9 cellular contexts compared by ENCODE assay signal in the genomic region with DNA sequence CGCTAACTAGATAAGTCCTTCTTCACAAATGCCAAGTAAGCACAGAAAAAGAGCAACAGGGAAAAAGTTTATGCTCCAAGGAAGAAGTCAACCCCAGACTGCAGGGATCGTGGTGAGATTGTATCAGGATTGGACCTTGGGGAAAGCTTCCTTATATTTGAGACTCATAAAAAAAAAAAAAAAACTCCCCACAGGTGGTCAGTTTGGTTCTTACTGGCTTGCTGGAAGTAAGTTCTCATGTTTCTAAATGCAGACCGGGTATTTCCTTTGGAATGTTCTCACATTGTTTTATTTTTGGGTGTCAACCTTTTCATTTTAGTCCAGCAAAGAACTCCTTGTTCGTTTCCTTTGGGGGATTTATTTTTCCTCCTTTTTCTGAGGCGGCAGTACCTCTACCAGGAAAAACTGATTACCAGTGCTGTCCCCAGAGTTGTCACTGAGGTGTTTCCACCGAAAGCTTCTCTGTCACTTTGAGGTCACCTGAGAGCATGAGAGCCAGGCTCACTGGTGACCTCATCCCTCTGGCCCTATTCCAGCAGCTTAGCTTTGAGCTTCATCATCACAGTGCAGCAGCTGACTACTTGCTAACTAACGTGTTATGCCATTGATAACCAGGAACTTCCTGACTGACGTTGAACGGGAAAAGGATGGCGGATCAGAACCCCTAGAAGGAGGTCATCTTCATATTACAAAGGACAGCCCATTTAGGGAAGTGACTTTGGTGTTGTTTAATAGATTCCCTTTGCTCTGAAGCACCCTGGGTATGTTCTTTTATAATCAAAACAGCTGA. TPM values are rescaled to one million over a fixed set of nuclear protein-coding genes. Genes with fewer than 3 reads are reported as not detected.
DNase-seq lines count a peak whose midpoint lies in the region; ATAC-seq and TF ChIP-seq lines count a peak whose summit lies in the region.
"Had no signal": no experiment of that assay in that cellular context is flagged by ENCODE, and none has a peak within 500 bp of the region (broad histone marks: within the 10 kb centered on the region; RNA-seq: fewer than 3 reads in every experiment).

No MANE protein-coding gene starts in this region.

- H3K27me3 Mint-ChIP-seq in activated naive CD8-positive, alpha-beta T cell treated with anti-CD3 and anti-CD28 coated beads, Interleukin-2, amount 50 U/mL, for 24 hours: peaks cover 13% of the 10 kb centered on the region
- peaks cover 21% of the 10 kb centered on the region for H3K27me3 Mint-ChIP-seq in activated naive CD8-positive, alpha-beta T cell treated with anti-CD3 and anti-CD28 coated beads for 36 hours
- H3K27me3 Mint-ChIP-seq in activated CD4-positive, alpha-beta memory T cell treated with anti-CD3 and anti-CD28 coated beads for 36 hours: peaks cover 11% of the 10 kb centered on the region

- H3K27me3 ChIP-seq in breast epithelium (no peaks in the 10 kb centered on the region), lung (ENCODE audit: control insufficient read depth, insufficient read depth) (no peaks in the 10 kb centered on the region)

- no peak overlapping the region for H3K4me3 Mint-ChIP-seq in activated naive CD8-positive, alpha-beta T cell treated with anti-CD3 and anti-CD28 coated beads, Interleukin-2, amount 50 U/mL, for 24 hours
- no peak overlapping the region for H3K4me3 Mint-ChIP-seq in activated naive CD8-positive, alpha-beta T cell treated with anti-CD3 and anti-CD28 coated beads for 36 hours
- H3K4me3 Mint-ChIP-seq in activated CD4-positive, alpha-beta memory T cell treated with anti-CD3 and anti-CD28 coated beads for 36 hours: no peak overlapping the region

- CTCF ChIA-PET in activated CD4-positive, alpha-beta memory T cell treated with anti-CD3 and anti-CD28 coated beads for 36 hours (lab: Charles Lee): no interaction called here

- peak overlapping the region; percentile 3 to 73 for H3K27ac ChIP-seq in breast epithelium
- H3K27ac ChIP-seq in lung (ENCODE audit: low read depth in 1 of 2, low read length in 1 of 2): peak overlapping the region; percentile 26 to 70

- TF ChIP-seq POLR2A in breast epithelium (IDR thresholded peaks at IDR 0.05): no peak

- POLR2A ChIA-PET in activated CD4-positive, alpha-beta memory T cell treated with anti-CD3 and anti-CD28 coated beads for 36 hours (lab: Charles Lee): no interaction called here

- peak; percentile 51 for ATAC-seq in activated naive CD8-positive, alpha-beta T cell treated with anti-CD3 and anti-CD28 coated beads, Interleukin-2, amount 50 U/mL, for 24 hours
- ATAC-seq in lung (ENCODE audit: insufficient read depth, low FRiP score): peak; percentile 70

- 20 to 29% methylated on average over 10 of the region's 10 CpGs for WGBS in lung, 2 donors

- no peak for DNase-seq in activated naive CD8-positive, alpha-beta T cell treated with anti-CD3 and anti-CD28 coated beads, Interleukin-2, amount 50 U/mL, for 24 hours
- no peak for DNase-seq in activated naive CD8-positive, alpha-beta T cell treated with anti-CD3 and anti-CD28 coated beads for 36 hours
- DNase-seq in NCI-H2107 (lab: John Stamatoyannopoulos, UW) (peak; percentile 82), breast epithelium (ENCODE audit: low spot score in 2 of 2) (peak; percentile 70 to 88), lung (ENCODE audit: low spot score) (peak; percentile 83), medulla oblongata (ENCODE audit: extremely low spot score) (no peak)
- no peak for DNase-seq in activated CD4-positive, alpha-beta memory T cell treated with anti-CD3 and anti-CD28 coated beads for 36 hours
- DNase-seq in stimulated activated CD4-positive, alpha-beta T cell treated with anti-CD3 and anti-CD28 coated beads, Interleukin-1b, Interleukin-23, amount 100 ng/mL, for 48 hours: no peak
- DNase-seq: DND-41 had no signal

- intact Hi-C loops in breast epithelium (cut with DNase I; ENCODE audit: low total_unique reads): no loop called here
- intact Hi-C loops in activated CD4-positive, alpha-beta memory T cell treated with anti-CD3 and anti-CD28 coated beads for 36 hours (cut with micrococcal nuclease): no loop called here

- H3K36me3 ChIP-seq in breast epithelium (no peaks in the 10 kb centered on the region), lung (ENCODE audit: control insufficient read depth in 2 of 2, insufficient read depth in 2 of 2, low read length in 2 of 2) (no peaks in the 10 kb centered on the region)

- H3K4me3 ChIP-seq in breast epithelium: no peak overlapping the region
- no peak overlapping the region for H3K4me3 ChIP-seq in lung

- H3K4me1 ChIP-seq in breast epithelium (no peaks in the 10 kb centered on the region), lung (ENCODE audit: control insufficient read depth in 2 of 2, insufficient read depth in 2 of 2, low read length in 2 of 2) (peaks cover 0 to 2% of the 10 kb centered on the region in 2 donors)

- TF ChIP-seq CTCF in breast epithelium (IDR thresholded peaks at IDR 0.05) (no peak), lung (IDR thresholded peaks at IDR 0.05; ENCODE audit: control extremely low read depth, extremely low read depth) (no peak)

- peaks cover 4% of the 10 kb centered on the region for H3K4me1 Mint-ChIP-seq in activated naive CD8-positive, alpha-beta T cell treated with anti-CD3 and anti-CD28 coated beads, Interleukin-2, amount 50 U/mL, for 24 hours
- peaks cover 4% of the 10 kb centered on the region for H3K4me1 Mint-ChIP-seq in activated naive CD8-positive, alpha-beta T cell treated with anti-CD3 and anti-CD28 coated beads for 36 hours
- no peaks in the 10 kb centered on the region for H3K4me1 Mint-ChIP-seq in activated CD4-positive, alpha-beta memory T cell treated with anti-CD3 and anti-CD28 coated beads for 36 hours (ENCODE audit: low read depth)

- H3K9me3 Mint-ChIP-seq in activated naive CD8-positive, alpha-beta T cell treated with anti-CD3 and anti-CD28 coated beads, Interleukin-2, amount 50 U/mL, for 24 hours: no peaks in the 10 kb centered on the region
- no peaks in the 10 kb centered on the region for H3K9me3 Mint-ChIP-seq in activated naive CD8-positive, alpha-beta T cell treated with anti-CD3 and anti-CD28 coated beads for 36 hours
- no peaks in the 10 kb centered on the region for H3K9me3 Mint-ChIP-seq in activated CD4-positive, alpha-beta memory T cell treated with anti-CD3 and anti-CD28 coated beads for 36 hours

- H3K27ac Mint-ChIP-seq in activated naive CD8-positive, alpha-beta T cell treated with anti-CD3 and anti-CD28 coated beads, Interleukin-2, amount 50 U/mL, for 24 hours: no peak overlapping the region
- H3K27ac Mint-ChIP-seq in activated naive CD8-positive, alpha-beta T cell treated with anti-CD3 and anti-CD28 coated beads for 36 hours: no peak overlapping the region
- no peak overlapping the region for H3K27ac Mint-ChIP-seq in activated CD4-positive, alpha-beta memory T cell treated with anti-CD3 and anti-CD28 coated beads for 36 hours

- H3K9me3 ChIP-seq in breast epithelium: no peaks in the 10 kb centered on the region
- H3K9me3 ChIP-seq in lung (ENCODE audit: control insufficient read depth in 2 of 2, insufficient read depth in 1 of 2, low read length in 1 of 2): no peaks in the 10 kb centered on the region

- no peaks in the 10 kb centered on the region for H3K36me3 Mint-ChIP-seq in activated naive CD8-positive, alpha-beta T cell treated with anti-CD3 and anti-CD28 coated beads, Interleukin-2, amount 50 U/mL, for 24 hours (ENCODE audit: low read depth)
- no peaks in the 10 kb centered on the region for H3K36me3 Mint-ChIP-seq in activated naive CD8-positive, alpha-beta T cell treated with anti-CD3 and anti-CD28 coated beads for 36 hours
- no peaks in the 10 kb centered on the region for H3K36me3 Mint-ChIP-seq in activated CD4-positive, alpha-beta memory T cell treated with anti-CD3 and anti-CD28 coated beads for 36 hours

RNA-seq across cellular contexts. Expression of gene ATP8B1, which starts 16.8 kb away (rescaled TPM):
- 1 to 10 TPM; 1.4 to 1.5 TPM for total RNA-seq in activated naive CD8-positive, alpha-beta T cell treated with anti-CD3 and anti-CD28 coated beads for 36 hours
- total RNA-seq in breast epithelium: 10 to 100 TPM in 2 of 3 donors, 1 to 10 TPM in 1; 5.1 to 45.1 (median 41.3) TPM
- 10 to 100 TPM; 26.6 to 42.0 TPM for total RNA-seq in lung
- polyA plus RNA-seq in lung: 1 to 10 TPM; 7.3 to 9.9 TPM
- not detected for total RNA-seq in activated CD4-positive, alpha-beta memory T cell treated with anti-CD3 and anti-CD28 coated beads for 36 hours

Comparison
In these comparisons a context has a peak if more than half of its experiments do, and no peak if none do; other contexts are left out.
1. DNase-seq: peak in NCI-H2107 (single experiment), breast epithelium (2 of 2) and lung (single experiment); none in activated naive CD8-positive, alpha-beta T cell treated with anti-CD3 and anti-CD28 coated beads, Interleukin-2, amount 50 U/mL, for 24 hours (single experiment), activated naive CD8-positive, alpha-beta T cell treated with anti-CD3 and anti-CD28 coated beads for 36 hours (single experiment), activated CD4-positive, alpha-beta memory T cell treated with anti-CD3 and anti-CD28 coated beads for 36 hours (single experiment), medulla oblongata (single experiment) and stimulated activated CD4-positive, alpha-beta T cell treated with anti-CD3 and anti-CD28 coated beads, Interleukin-1b, Interleukin-23, amount 100 ng/mL, for 48 hours (single experiment).